ENCODE assay signal across 8 cellular contexts in genomic region chr9:126326228-126327015, GRCh38.
DNase-seq lines count a peak whose midpoint lies in the region; TF ChIP-seq lines count a peak whose summit lies in the region.

Gene MVB12B (plus strand): TSS chr9:126326829. CDS start chr9:126326930, 101 bp downstream.

- H3K27ac ChIP-seq in ACC112 (ENCODE audit: low read depth, low read length) (no peak within 1 kb of the TSS), HEK293 (ENCODE audit: extremely low read depth, low read depth, low read length) (peak within 1 kb of the TSS; percentile 83)

- TF ChIP-seq CTCF in HEK293 (tag by site-specific recombination; IDR thresholded peaks at IDR 0.05) (no peak), WI38 (IDR thresholded peaks at IDR 0.05; ENCODE audit: low read depth, low read length) (no peak)

- H3K27me3 ChIP-seq in ACC112 (ENCODE audit: insufficient read depth, low read length), result no peaks in the 10 kb centered on the region; the same call in 1 of the 2 replicates

- peak within 1 kb of the TSS; percentile 91 for H2AFZ ChIP-seq in ACC112 (ENCODE audit: low read length, unreplicated experiment)

- H3K4me1 ChIP-seq in ACC112 (ENCODE audit: control insufficient read depth, insufficient read depth, low read length, unreplicated experiment) (peaks cover 6% of the 10 kb centered on the region), HEK293 (ENCODE audit: control insufficient read depth, insufficient read depth, low read length) (peaks cover 3% of the 10 kb centered on the region; the same call in 1 of the 2 replicates)

- no peaks in the 10 kb centered on the region for H3K79me2 ChIP-seq in ACC112 (ENCODE audit: control insufficient read depth, insufficient read depth, low read length, unreplicated experiment)

- CTCF ChIA-PET in HEK293 (lab: Yijun Ruan, JAX), result interaction anchor here (0.7 to 1.0 kb wide), 3 partner anchors 24 to 279 kb away, joined by 3 read pairs; no protein-coding TSS in a partner anchor

- H3K9me3 ChIP-seq in HEK293 (ENCODE audit: control insufficient read depth, insufficient read depth, low read depth, low read length), result no peaks in the 10 kb centered on the region; the same call in 1 of the 2 replicates

- peak within 1 kb of the TSS; percentile 84 for H3K4me3 ChIP-seq in ACC112 (ENCODE audit: low read depth, low read length)
- H3K4me3 ChIP-seq in HEK293 (ENCODE audit: low read depth, low read length), result peak within 1 kb of the TSS; percentile 60
- H3K4me3 ChIP-seq in WI38 (ENCODE audit: low read depth, low read length), result peak within 1 kb of the TSS; percentile 69

- peak; percentile 50 for DNase-seq in central memory CD4-positive, alpha-beta T cell
- DNase-seq in kidney tubule cell (ENCODE audit: low spot score) (peak; percentile 43), midbrain (lab: John Stamatoyannopoulos, UW) (no peak), HCEC 1CT (no peak)
- peak in 3 of 4 experiments; percentile 19 to 32 (median 21) for DNase-seq in stimulated activated CD4-positive, alpha-beta T cell treated with anti-CD3 and anti-CD28 coated beads, Interleukin-1b, Interleukin-23, amount 100 ng/mL, for 24 hours (ENCODE audit: low read depth in 4 of 4, low spot score in 1 of 4)

- H3K36me3 ChIP-seq in ACC112 (ENCODE audit: insufficient read depth, low read length) (no peaks in the 10 kb centered on the region), HEK293 (ENCODE audit: control insufficient read depth in 2 of 2, insufficient read depth in 1 of 2, low read length in 2 of 2) (peaks cover 0 to 12% of the 10 kb centered on the region in 2 experiments; a peak in 2 of 3 replicates)

- POLR2A ChIA-PET in HEK293 (lab: Yijun Ruan, JAX), result interaction anchor here (0.5 to 1.9 kb wide), 3 partner anchors 16 to 1127 kb away, joined by 3 to 5 read pairs (median 4); no protein-coding TSS in a partner anchor

TF ChIP-seq in HEK293, 187 proteins besides CTCF, POLR2A, EP300 and RAD21:
- TF ChIP-seq ZBTB20 (tag by site-specific recombination; IDR thresholded peaks at IDR 0.05) (peak; percentile 46; the same call in 1 of the 2 replicates), ZNF138 (tag by site-specific recombination; IDR thresholded peaks at IDR 0.05; ENCODE audit: borderline replicate concordance) (no peak), SETDB1 (IDR thresholded peaks at IDR 0.05; ENCODE audit: insufficient read length, low read length) (no peak), ZNF266 (tag by site-specific recombination; IDR thresholded peaks at IDR 0.05; ENCODE audit: low read depth) (no peak), ZBTB8A (tag by site-specific recombination; IDR thresholded peaks at IDR 0.05) (peak; percentile 24; the same call in 1 of the 2 replicates), ZNF398 (tag by site-specific recombination; IDR thresholded peaks at IDR 0.05) (no peak), ZNF280C (tag by site-specific recombination; IDR thresholded peaks at IDR 0.05) (no peak), ZNF664 (tag by site-specific recombination; IDR thresholded peaks at IDR 0.05) (no peak), ZNF155 (tag by site-specific recombination; IDR thresholded peaks at IDR 0.05) (no peak), ZNF785 (tag by site-specific recombination; IDR thresholded peaks at IDR 0.05) (no peak), KLF9 (tag by site-specific recombination; IDR thresholded peaks at IDR 0.05; ENCODE audit: low read depth) (no peak), GLI4 (tag by site-specific recombination; IDR thresholded peaks at IDR 0.05) (no peak), KLF16 (tag by site-specific recombination; IDR thresholded peaks at IDR 0.05) (no peak), ZNF76 (tag by site-specific recombination; IDR thresholded peaks at IDR 0.05; ENCODE audit: borderline replicate concordance, low read depth) (no peak), SCRT1 (tag by site-specific recombination; IDR thresholded peaks at IDR 0.05; ENCODE audit: borderline replicate concordance) (no peak), ZNF311 (tag by site-specific recombination; IDR thresholded peaks at IDR 0.05; ENCODE audit: borderline replicate concordance) (no peak), ZNF19 (tag by site-specific recombination; IDR thresholded peaks at IDR 0.05; ENCODE audit: low read depth) (no peak), FEZF1 (tag by site-specific recombination; IDR thresholded peaks at IDR 0.05) (no peak), ZXDB (tag by site-specific recombination; IDR thresholded peaks at IDR 0.05) (no peak), ZNF114 (tag by site-specific recombination; IDR thresholded peaks at IDR 0.05) (no peak), ZNF335 (tag by site-specific recombination; conservative IDR thresholded peaks at IDR 0.05) (peak; percentile 73), GLI2 (tag by site-specific recombination; IDR thresholded peaks at IDR 0.05; ENCODE audit: borderline replicate concordance, low read depth) (no peak), ZNF548 (tag by site-specific recombination; IDR thresholded peaks at IDR 0.05) (no peak), IKZF3 (tag by site-specific recombination; IDR thresholded peaks at IDR 0.05) (no peak), BCL11B (tag by site-specific recombination; IDR thresholded peaks at IDR 0.05; ENCODE audit: low read depth) (no peak), ZNF623 (tag by site-specific recombination; IDR thresholded peaks at IDR 0.05) (no peak)
TF ChIP-seq in HEK293: peak in this region for 3.

Comparison
In these comparisons a context has a peak if more than half of its experiments do, and no peak if none do; other contexts are left out.
1. DNase-seq: peak in central memory CD4-positive, alpha-beta T cell (single experiment), kidney tubule cell (single experiment) and stimulated activated CD4-positive, alpha-beta T cell treated with anti-CD3 and anti-CD28 coated beads, Interleukin-1b, Interleukin-23, amount 100 ng/mL, for 24 hours (3 of 4); none in midbrain (single experiment) and HCEC 1CT (single experiment).
2. Peak in every context shown above with its lines, with median percentiles within 50 percentile points of each other: H3K4me3 ChIP-seq.